In genomic region chr13:50387124-50387581, GRCh38 we compare ENCODE assay signal across 8 cellular contexts.
DNase-seq lines count a peak whose midpoint lies in the region; ATAC-seq and TF ChIP-seq lines count a peak whose summit lies in the region.

No MANE protein-coding gene starts in this region.

- no CpG with 5 or more reads among the region's 6 CpGs for WGBS in trophoblast cell (ENCODE audit: extremely low coverage, insufficient coverage, insufficient read length)

- no peak overlapping the region for H2BK5ac ChIP-seq in trophoblast cell (ENCODE audit: low read depth, low read length, poor library complexity)

- ATAC-seq in GM21723 (IDR thresholded peaks at IDR 0.05; ENCODE audit: unreplicated experiment): no peak
- no peak for ATAC-seq in HG02678 (IDR thresholded peaks at IDR 0.05; ENCODE audit: unreplicated experiment)
- no peak for ATAC-seq in GM19023 (IDR thresholded peaks at IDR 0.05; ENCODE audit: unreplicated experiment)

- peaks cover 2 to 6% of the 10 kb centered on the region in 2 experiments for H3K4me1 ChIP-seq in trophoblast cell (ENCODE audit: control insufficient read depth in 1 of 2, insufficient read depth in 2 of 2, low read length in 2 of 2)

- no peak overlapping the region for H2AK5ac ChIP-seq in trophoblast cell (ENCODE audit: low read length)

- H3K9ac ChIP-seq in trophoblast cell (ENCODE audit: low read length): no peak overlapping the region

- DNase-seq in GM10266 (ENCODE audit: extremely low spot score): peak; percentile 36
- peak; percentile 70 to 84 for DNase-seq in NCI-H187 (lab: John Stamatoyannopoulos, UW)
- DNase-seq in activated CD4-positive, alpha-beta T cell treated with anti-CD3 and anti-CD28 coated beads, Interleukin-2, amount 50 U/mL, for 1 hour: peak; percentile 28
- DNase-seq in globus pallidus (ENCODE audit: low spot score): peak; percentile 67
- peak; percentile 1 to 10 for DNase-seq in trophoblast cell

- no peak overlapping the region for H2BK12ac ChIP-seq in trophoblast cell (ENCODE audit: low read length)

- H4K91ac ChIP-seq in trophoblast cell (ENCODE audit: low read depth, low read length): no peak overlapping the region

- H3K23ac ChIP-seq in trophoblast cell (ENCODE audit: low read length): no peak overlapping the region

- no peak overlapping the region for H3K4me2 ChIP-seq in trophoblast cell (ENCODE audit: low read length)

- no peak overlapping the region for H3K18ac ChIP-seq in trophoblast cell (ENCODE audit: low read length)

- H3K4me3 ChIP-seq in trophoblast cell (ENCODE audit: low read depth, low read length): no peak overlapping the region

- H3K27me3 ChIP-seq in trophoblast cell (ENCODE audit: insufficient read depth, low read length): no peaks in the 10 kb centered on the region

- no peaks in the 10 kb centered on the region for H3K79me1 ChIP-seq in trophoblast cell (ENCODE audit: low read length)

- H3K14ac ChIP-seq in trophoblast cell (ENCODE audit: low read length): no peak overlapping the region

- peak; percentile 40 for TF ChIP-seq CTCF in GM10266 (IDR thresholded peaks at IDR 0.05; ENCODE audit: control insufficient read depth, insufficient read depth, low read depth, missing control alignments)

- H3K4ac ChIP-seq in trophoblast cell (ENCODE audit: low read depth, low read length): no peak overlapping the region

- no peak overlapping the region for H3K27ac ChIP-seq in trophoblast cell (ENCODE audit: low read depth, low read length)

- no peak overlapping the region for H4K8ac ChIP-seq in trophoblast cell (ENCODE audit: low read depth, low read length)

- no peak overlapping the region for H2AFZ ChIP-seq in trophoblast cell (ENCODE audit: insufficient read depth, low read length, poor library complexity)

- no peak overlapping the region for H2BK120ac ChIP-seq in trophoblast cell (ENCODE audit: insufficient read depth, low read length, poor library complexity)

- H4K12ac ChIP-seq in trophoblast cell (ENCODE audit: low read depth, low read length): no peak overlapping the region

- no peaks in the 10 kb centered on the region for H3K79me2 ChIP-seq in trophoblast cell (ENCODE audit: control insufficient read depth, insufficient read depth, low read length, poor library complexity)

- no peaks in the 10 kb centered on the region for H3K36me3 ChIP-seq in trophoblast cell (ENCODE audit: control insufficient read depth in 1 of 2, insufficient read depth in 2 of 2, low read length in 2 of 2)

- H3K9me3 ChIP-seq in trophoblast cell (ENCODE audit: insufficient read depth, low read depth, low read length): no peaks in the 10 kb centered on the region

Comparison
In these comparisons a context has a peak if more than half of its experiments do, and no peak if none do; other contexts are left out.
1. DNase-seq: peak in every context shown above with its lines; median percentile 77 in NCI-H187; 67 in globus pallidus; 36 in GM10266; 28 in activated CD4-positive, alpha-beta T cell treated with anti-CD3 and anti-CD28 coated beads, Interleukin-2, amount 50 U/mL, for 1 hour; 6 in trophoblast cell.